In the genomic region with DNA sequence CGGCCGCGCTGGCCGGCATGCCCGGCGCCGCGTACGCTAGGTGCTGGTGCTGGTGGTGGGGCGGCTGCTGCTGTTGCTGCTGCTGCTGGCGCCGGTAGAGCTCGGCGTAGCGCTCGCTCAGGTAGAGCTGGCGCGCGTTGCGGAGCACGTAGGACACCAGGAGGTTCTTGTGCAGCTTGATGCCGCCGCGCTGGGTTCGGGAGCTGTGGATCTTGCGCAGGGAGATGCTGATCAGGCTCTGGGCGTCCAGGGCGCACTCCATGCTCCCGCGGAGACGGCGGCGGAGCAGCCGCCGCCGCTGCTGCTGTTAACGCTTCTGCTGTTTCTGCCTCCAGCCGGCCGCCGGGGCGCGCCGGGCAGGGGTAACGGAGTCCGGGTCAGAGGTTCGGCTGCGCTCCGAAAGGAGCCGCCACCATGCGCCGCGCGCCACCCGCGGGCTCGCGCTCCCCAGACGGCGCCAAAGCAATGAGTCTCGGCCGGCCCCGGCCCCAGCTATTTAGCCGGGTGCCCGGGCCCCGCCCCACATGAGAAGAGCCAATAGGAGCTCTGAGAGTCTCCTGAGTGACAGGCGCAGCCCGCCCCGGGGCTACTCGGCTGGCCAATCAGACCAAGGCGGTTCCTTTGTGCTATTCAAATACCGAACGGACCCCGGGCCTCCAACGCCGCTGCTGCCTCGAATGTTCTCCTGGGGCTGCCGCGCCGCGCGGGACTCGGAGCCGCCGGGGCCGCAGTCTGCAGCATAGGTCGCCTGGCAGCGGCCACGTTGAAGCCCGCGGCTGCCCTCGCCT, we compare ENCODE assay signal across 1 cellular context.
TF ChIP-seq lines count a peak whose summit lies in the region.

A gene (minus strand): TSS at position 471 of the 788 bp plus-strand sequence. CDS start 209 bp downstream, at position 262.

TF ChIP-seq in HepG2, 621 proteins besides CTCF, POLR2A, EP300 and RAD21 (continued from another document and continues in another):
- TF ChIP-seq, protein P1, sequence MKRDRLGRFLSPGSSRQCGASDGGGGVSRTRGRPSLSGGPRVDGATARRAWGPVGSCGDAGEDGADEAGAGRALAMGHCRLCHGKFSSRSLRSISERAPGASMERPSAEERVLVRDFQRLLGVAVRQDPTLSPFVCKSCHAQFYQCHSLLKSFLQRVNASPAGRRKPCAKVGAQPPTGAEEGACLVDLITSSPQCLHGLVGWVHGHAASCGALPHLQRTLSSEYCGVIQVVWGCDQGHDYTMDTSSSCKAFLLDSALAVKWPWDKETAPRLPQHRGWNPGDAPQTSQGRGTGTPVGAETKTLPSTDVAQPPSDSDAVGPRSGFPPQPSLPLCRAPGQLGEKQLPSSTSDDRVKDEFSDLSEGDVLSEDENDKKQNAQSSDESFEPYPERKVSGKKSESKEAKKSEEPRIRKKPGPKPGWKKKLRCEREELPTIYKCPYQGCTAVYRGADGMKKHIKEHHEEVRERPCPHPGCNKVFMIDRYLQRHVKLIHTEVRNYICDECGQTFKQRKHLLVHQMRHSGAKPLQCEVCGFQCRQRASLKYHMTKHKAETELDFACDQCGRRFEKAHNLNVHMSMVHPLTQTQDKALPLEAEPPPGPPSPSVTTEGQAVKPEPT (CRISPR knock-in tag; IDR thresholded peaks at IDR 0.05; ENCODE audit: low read depth) = no peak
- TF ChIP-seq ZFP90 (CRISPR knock-in tag; IDR thresholded peaks at IDR 0.05; ENCODE audit: borderline replicate concordance) (no peak; the same call in 1 of the 2 replicates), MAFK (conservative IDR thresholded peaks at IDR 0.05 in 1 of 2, IDR thresholded peaks at IDR 0.05 in 1 of 2; ENCODE audit: low read length in 2 of 2) (no peak), ZNF598 (CRISPR knock-in tag; IDR thresholded peaks at IDR 0.05; ENCODE audit: borderline replicate concordance) (peak; percentile 70; the same call in 1 of the 2 replicates), SMAD1 (CRISPR knock-in tag; IDR thresholded peaks at IDR 0.05; ENCODE audit: borderline replicate concordance, low read depth) (peak; percentile 78; the same call in 1 of the 2 replicates), ZSCAN29 (CRISPR knock-in tag; conservative IDR thresholded peaks at IDR 0.05) (no peak), ZNF788 (CRISPR knock-in tag; IDR thresholded peaks at IDR 0.05; ENCODE audit: borderline replicate concordance) (peak; percentile 61; the same call in 1 of the 2 replicates), ZNF138 (CRISPR knock-in tag; IDR thresholded peaks at IDR 0.05; ENCODE audit: low read depth) (peak; percentile 64; the same call in 1 of the 2 replicates), ZFYVE20 (CRISPR knock-in tag; IDR thresholded peaks at IDR 0.05; ENCODE audit: borderline replicate concordance, low read depth) (no peak), MTF1 (CRISPR knock-in tag; IDR thresholded peaks at IDR 0.05) (peak; percentile 67; the same call in 1 of the 2 replicates), SAP130 (CRISPR knock-in tag; IDR thresholded peaks at IDR 0.05; ENCODE audit: low read depth) (peak; percentile 91), YEATS4 (CRISPR knock-in tag; IDR thresholded peaks at IDR 0.05; ENCODE audit: borderline replicate concordance) (peak; percentile 72; the same call in 1 of the 2 replicates), MED8 (CRISPR knock-in tag; IDR thresholded peaks at IDR 0.05; ENCODE audit: insufficient replicate concordance) (no peak), CBX1 (IDR thresholded peaks at IDR 0.05; ENCODE audit: low read depth) (peak; percentile 85), TBP (CRISPR knock-in tag; IDR thresholded peaks at IDR 0.05) (no peak), SMYD3 (CRISPR knock-in tag; IDR thresholded peaks at IDR 0.05) (0 out of 2 replicates have a peak, but pooled peaks have one; percentile 63), ZNF547 (CRISPR knock-in tag; IDR thresholded peaks at IDR 0.05) (0 out of 2 replicates have a peak, but pooled peaks have one; percentile 50), ZNF160 (CRISPR knock-in tag; IDR thresholded peaks at IDR 0.05) (peak; percentile 82; the same call in 1 of the 2 replicates), ZBTB8A (CRISPR knock-in tag; IDR thresholded peaks at IDR 0.05; ENCODE audit: borderline replicate concordance, low read depth) (no peak), NPAS2 (CRISPR knock-in tag; IDR thresholded peaks at IDR 0.05; ENCODE audit: borderline replicate concordance) (no peak), ZNF329 (CRISPR knock-in tag; IDR thresholded peaks at IDR 0.05; ENCODE audit: low read depth) (no peak), KDM1A (CRISPR knock-in tag; IDR thresholded peaks at IDR 0.05) (no peak), JDP2 (CRISPR knock-in tag; IDR thresholded peaks at IDR 0.05; ENCODE audit: borderline replicate concordance) (no peak), KLF11 (CRISPR knock-in tag; IDR thresholded peaks at IDR 0.05) (0 out of 2 replicates have a peak, but pooled peaks have one; percentile 57), SRSF9 (IDR thresholded peaks at IDR 0.05; ENCODE audit: borderline replicate concordance, insufficient read depth, low read depth, low read length, poor library complexity, severe bottlenecking) (no peak), ZNF292 (CRISPR knock-in tag; IDR thresholded peaks at IDR 0.05; ENCODE audit: borderline replicate concordance, low read depth) (no peak), CC2D1A (CRISPR knock-in tag; IDR thresholded peaks at IDR 0.05) (no peak), MBNL3 (CRISPR knock-in tag; conservative IDR thresholded peaks at IDR 0.05) (no peak), TBX2 (CRISPR knock-in tag; IDR thresholded peaks at IDR 0.05; ENCODE audit: borderline replicate concordance) (peak; percentile 56; the same call in 1 of the 2 replicates), CHCHD3 (CRISPR knock-in tag; IDR thresholded peaks at IDR 0.05) (0 out of 2 replicates have a peak, but pooled peaks have one; percentile 22), JUNB (CRISPR knock-in tag; IDR thresholded peaks at IDR 0.05; ENCODE audit: borderline replicate concordance) (no peak), HNRNPLL (IDR thresholded peaks at IDR 0.05; ENCODE audit: low read depth, low read length, poor library complexity, severe bottlenecking) (peak; percentile 89), KLF16 (CRISPR knock-in tag; IDR thresholded peaks at IDR 0.05) (peak in 1 of 2 experiments; percentile 87; a peak in 2 of 4 replicates), CBX5 (CRISPR knock-in tag; IDR thresholded peaks at IDR 0.05; ENCODE audit: borderline replicate concordance) (peak; percentile 65; the same call in 1 of the 2 replicates), TAF15 (IDR thresholded peaks at IDR 0.05; ENCODE audit: low read depth, low read length, poor library complexity, severe bottlenecking) (peak; percentile 32), ZNF615 (CRISPR knock-in tag; IDR thresholded peaks at IDR 0.05; ENCODE audit: borderline replicate concordance) (no peak)
- TF ChIP-seq, protein P2, sequence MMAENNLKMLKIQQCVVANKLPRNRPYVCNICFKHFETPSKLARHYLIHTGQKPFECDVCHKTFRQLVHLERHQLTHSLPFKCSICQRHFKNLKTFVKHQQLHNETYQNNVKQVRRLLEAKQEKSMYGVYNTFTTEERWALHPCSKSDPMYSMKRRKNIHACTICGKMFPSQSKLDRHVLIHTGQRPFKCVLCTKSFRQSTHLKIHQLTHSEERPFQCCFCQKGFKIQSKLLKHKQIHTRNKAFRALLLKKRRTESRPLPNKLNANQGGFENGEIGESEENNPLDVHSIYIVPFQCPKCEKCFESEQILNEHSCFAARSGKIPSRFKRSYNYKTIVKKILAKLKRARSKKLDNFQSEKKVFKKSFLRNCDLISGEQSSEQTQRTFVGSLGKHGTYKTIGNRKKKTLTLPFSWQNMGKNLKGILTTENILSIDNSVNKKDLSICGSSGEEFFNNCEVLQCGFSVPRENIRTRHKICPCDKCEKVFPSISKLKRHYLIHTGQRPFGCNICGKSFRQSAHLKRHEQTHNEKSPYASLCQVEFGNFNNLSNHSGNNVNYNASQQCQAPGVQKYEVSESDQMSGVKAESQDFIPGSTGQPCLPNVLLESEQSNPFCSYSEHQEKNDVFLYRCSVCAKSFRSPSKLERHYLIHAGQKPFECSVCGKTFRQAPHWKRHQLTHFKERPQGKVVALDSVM (CRISPR knock-in tag; IDR thresholded peaks at IDR 0.05) = peak; percentile 63; the same call in 1 of the 2 replicates
- TF ChIP-seq, protein P3, sequence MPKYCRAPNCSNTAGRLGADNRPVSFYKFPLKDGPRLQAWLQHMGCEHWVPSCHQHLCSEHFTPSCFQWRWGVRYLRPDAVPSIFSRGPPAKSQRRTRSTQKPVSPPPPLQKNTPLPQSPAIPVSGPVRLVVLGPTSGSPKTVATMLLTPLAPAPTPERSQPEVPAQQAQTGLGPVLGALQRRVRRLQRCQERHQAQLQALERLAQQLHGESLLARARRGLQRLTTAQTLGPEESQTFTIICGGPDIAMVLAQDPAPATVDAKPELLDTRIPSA (CRISPR knock-in tag; IDR thresholded peaks at IDR 0.05; ENCODE audit: borderline replicate concordance) = no peak
- TF ChIP-seq, protein P4, sequence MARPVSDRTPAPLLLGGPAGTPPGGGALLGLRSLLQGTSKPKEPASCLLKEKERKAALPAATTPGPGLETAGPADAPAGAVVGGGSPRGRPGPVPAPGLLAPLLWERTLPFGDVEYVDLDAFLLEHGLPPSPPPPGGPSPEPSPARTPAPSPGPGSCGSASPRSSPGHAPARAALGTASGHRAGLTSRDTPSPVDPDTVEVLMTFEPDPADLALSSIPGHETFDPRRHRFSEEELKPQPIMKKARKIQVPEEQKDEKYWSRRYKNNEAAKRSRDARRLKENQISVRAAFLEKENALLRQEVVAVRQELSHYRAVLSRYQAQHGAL (CRISPR knock-in tag; IDR thresholded peaks at IDR 0.05; ENCODE audit: not compliant biosample characterization) = peak; percentile 34
- TF ChIP-seq, protein P5, sequence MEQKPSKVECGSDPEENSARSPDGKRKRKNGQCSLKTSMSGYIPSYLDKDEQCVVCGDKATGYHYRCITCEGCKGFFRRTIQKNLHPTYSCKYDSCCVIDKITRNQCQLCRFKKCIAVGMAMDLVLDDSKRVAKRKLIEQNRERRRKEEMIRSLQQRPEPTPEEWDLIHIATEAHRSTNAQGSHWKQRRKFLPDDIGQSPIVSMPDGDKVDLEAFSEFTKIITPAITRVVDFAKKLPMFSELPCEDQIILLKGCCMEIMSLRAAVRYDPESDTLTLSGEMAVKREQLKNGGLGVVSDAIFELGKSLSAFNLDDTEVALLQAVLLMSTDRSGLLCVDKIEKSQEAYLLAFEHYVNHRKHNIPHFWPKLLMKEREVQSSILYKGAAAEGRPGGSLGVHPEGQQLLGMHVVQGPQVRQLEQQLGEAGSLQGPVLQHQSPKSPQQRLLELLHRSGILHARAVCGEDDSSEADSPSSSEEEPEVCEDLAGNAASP (CRISPR knock-in tag; IDR thresholded peaks at IDR 0.05; ENCODE audit: borderline replicate concordance) = no peak; the same call in 1 of the 2 replicates
- TF ChIP-seq, protein P6, sequence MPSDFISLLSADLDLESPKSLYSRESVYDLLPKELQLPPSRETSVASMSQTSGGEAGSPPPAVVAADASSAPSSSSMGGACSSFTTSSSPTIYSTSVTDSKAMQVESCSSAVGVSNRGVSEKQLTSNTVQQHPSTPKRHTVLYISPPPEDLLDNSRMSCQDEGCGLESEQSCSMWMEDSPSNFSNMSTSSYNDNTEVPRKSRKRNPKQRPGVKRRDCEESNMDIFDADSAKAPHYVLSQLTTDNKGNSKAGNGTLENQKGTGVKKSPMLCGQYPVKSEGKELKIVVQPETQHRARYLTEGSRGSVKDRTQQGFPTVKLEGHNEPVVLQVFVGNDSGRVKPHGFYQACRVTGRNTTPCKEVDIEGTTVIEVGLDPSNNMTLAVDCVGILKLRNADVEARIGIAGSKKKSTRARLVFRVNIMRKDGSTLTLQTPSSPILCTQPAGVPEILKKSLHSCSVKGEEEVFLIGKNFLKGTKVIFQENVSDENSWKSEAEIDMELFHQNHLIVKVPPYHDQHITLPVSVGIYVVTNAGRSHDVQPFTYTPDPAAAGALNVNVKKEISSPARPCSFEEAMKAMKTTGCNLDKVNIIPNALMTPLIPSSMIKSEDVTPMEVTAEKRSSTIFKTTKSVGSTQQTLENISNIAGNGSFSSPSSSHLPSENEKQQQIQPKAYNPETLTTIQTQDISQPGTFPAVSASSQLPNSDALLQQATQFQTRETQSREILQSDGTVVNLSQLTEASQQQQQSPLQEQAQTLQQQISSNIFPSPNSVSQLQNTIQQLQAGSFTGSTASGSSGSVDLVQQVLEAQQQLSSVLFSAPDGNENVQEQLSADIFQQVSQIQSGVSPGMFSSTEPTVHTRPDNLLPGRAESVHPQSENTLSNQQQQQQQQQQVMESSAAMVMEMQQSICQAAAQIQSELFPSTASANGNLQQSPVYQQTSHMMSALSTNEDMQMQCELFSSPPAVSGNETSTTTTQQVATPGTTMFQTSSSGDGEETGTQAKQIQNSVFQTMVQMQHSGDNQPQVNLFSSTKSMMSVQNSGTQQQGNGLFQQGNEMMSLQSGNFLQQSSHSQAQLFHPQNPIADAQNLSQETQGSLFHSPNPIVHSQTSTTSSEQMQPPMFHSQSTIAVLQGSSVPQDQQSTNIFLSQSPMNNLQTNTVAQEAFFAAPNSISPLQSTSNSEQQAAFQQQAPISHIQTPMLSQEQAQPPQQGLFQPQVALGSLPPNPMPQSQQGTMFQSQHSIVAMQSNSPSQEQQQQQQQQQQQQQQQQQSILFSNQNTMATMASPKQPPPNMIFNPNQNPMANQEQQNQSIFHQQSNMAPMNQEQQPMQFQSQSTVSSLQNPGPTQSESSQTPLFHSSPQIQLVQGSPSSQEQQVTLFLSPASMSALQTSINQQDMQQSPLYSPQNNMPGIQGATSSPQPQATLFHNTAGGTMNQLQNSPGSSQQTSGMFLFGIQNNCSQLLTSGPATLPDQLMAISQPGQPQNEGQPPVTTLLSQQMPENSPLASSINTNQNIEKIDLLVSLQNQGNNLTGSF (CRISPR knock-in tag; IDR thresholded peaks at IDR 0.05) = peak; percentile 75
- TF ChIP-seq, protein P7, sequence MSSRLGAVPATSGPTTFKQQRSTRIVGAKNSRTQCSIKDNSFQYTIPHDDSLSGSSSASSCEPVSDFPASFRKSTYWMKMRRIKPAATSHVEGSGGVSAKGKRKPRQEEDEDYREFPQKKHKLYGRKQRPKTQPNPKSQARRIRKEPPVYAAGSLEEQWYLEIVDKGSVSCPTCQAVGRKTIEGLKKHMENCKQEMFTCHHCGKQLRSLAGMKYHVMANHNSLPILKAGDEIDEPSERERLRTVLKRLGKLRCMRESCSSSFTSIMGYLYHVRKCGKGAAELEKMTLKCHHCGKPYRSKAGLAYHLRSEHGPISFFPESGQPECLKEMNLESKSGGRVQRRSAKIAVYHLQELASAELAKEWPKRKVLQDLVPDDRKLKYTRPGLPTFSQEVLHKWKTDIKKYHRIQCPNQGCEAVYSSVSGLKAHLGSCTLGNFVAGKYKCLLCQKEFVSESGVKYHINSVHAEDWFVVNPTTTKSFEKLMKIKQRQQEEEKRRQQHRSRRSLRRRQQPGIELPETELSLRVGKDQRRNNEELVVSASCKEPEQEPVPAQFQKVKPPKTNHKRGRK (CRISPR knock-in tag; IDR thresholded peaks at IDR 0.05) = no peak
- TF ChIP-seq, protein P8, sequence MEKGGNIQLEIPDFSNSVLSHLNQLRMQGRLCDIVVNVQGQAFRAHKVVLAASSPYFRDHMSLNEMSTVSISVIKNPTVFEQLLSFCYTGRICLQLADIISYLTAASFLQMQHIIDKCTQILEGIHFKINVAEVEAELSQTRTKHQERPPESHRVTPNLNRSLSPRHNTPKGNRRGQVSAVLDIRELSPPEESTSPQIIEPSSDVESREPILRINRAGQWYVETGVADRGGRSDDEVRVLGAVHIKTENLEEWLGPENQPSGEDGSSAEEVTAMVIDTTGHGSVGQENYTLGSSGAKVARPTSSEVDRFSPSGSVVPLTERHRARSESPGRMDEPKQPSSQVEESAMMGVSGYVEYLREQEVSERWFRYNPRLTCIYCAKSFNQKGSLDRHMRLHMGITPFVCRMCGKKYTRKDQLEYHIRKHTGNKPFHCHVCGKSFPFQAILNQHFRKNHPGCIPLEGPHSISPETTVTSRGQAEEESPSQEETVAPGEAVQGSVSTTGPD (CRISPR knock-in tag; IDR thresholded peaks at IDR 0.05) = no peak
